ENCODE assay signal across 1 cellular context in the genomic region with DNA sequence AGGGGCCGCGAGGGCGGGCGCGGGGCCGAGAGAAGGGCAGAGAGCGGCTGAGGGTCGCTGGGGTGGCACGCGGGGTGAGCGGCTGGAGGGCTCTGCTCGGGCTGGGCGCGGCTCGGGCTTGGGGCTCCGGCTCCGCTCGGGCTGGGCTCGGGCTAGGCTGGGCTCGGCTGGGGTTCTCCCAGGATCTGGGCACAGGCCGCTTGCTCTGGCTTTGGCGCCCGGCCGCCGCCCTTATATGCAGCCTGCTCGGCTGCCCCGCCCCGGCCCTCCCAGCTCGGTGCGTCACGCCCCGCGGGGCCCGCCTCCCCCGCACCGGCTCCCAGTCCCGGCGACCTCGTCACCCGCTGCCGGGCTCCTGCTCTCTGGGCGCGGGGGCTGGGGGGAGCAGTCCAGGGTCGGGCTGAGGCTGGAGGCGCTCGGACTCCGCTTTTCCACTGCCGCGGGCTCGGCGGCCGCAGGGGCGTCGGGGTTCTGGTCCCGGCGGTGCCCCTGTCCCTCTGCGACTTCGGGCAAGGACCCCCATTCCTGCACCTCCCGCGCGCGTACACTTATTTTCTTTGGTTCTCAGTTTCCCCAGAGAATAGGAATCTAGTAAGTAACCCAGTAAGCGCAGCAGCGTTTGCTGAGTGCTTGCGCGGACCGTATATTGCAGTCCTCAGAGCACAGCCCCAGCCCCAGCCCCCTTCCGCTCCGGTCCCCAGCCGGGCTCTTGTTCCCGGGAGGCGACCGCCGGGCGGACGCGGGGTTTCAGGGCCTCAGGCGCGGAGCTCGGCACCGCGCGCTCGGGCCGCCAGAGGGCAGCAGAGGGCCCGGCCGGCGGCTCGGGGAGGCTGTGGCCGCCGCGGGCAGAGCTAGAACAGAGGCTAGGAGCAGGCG.
TF ChIP-seq lines count a peak whose summit lies in the region.

A gene with protein sequence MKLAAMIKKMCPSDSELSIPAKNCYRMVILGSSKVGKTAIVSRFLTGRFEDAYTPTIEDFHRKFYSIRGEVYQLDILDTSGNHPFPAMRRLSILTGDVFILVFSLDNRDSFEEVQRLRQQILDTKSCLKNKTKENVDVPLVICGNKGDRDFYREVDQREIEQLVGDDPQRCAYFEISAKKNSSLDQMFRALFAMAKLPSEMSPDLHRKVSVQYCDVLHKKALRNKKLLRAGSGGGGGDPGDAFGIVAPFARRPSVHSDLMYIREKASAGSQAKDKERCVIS (minus strand): TSS at position 207 of the 876 bp plus-strand sequence. CDS start 214 bp downstream, outside the sequence.

TF ChIP-seq in WTC11, 78 proteins besides CTCF, POLR2A, EP300 and RAD21 (continued from another document):
- TF ChIP-seq NFYB (CRISPR knock-in tag; conservative IDR thresholded peaks at IDR 0.05; ENCODE audit: low read depth) (0 out of 2 replicates have a peak, but pooled peaks have one; percentile 25), CREM (CRISPR knock-in tag; IDR thresholded peaks at IDR 0.05) (no peak), ZNF232 (CRISPR knock-in tag; IDR thresholded peaks at IDR 0.05) (no peak), MYBL2 (CRISPR knock-in tag; IDR thresholded peaks at IDR 0.05) (peak; percentile 23; the same call in 1 of the 2 replicates), ZNF219 (CRISPR knock-in tag; IDR thresholded peaks at IDR 0.05; ENCODE audit: borderline replicate concordance) (no peak)
